ENCODE assay signal across 8 cellular contexts in genomic region chr12:104957388-104958008, GRCh38. TPM values are rescaled to one million over a fixed set of nuclear protein-coding genes. Genes with fewer than 3 reads are reported as not detected.
DNase-seq lines count a peak whose midpoint lies in the region; FAIRE-seq and TF ChIP-seq lines count a peak whose summit lies in the region.

No MANE protein-coding gene starts in this region.

- H3K27ac Mint-ChIP-seq in endothelial cell (ENCODE audit: unreplicated experiment): no peak overlapping the region
- peak overlapping the region in 2 of 3 experiments; percentile 45 to 92 for H3K27ac Mint-ChIP-seq in nephron

- H3K4me3 Mint-ChIP-seq in endothelial cell (ENCODE audit: unreplicated experiment) (peak overlapping the region; percentile 88), nephron (peak overlapping the region; percentile 82 to 98 (median 93))

- H3K9ac ChIP-seq in HUES64 (ENCODE audit: low read depth, low read length): peak overlapping the region; percentile 64

- DNase-seq in Ammon's horn (ENCODE audit: low spot score) (peak; percentile 40), GM19239 (ENCODE audit: insufficient read length, low spot score) (peak; percentile 17), endothelial cell (ENCODE audit: low spot score) (no peak), mucosa of gallbladder (ENCODE audit: low spot score) (no peak)
- DNase-seq in activated CD4-positive, alpha-beta T cell treated with anti-CD3 and anti-CD28 coated beads, Interleukin-2, amount 50 U/mL, for 1 hour: peak; percentile 37

- peak; percentile 52 for FAIRE-seq in GM19239 (lab: Jason Lieb, UNC)

- 0 out of 2 replicates have a peak, but pooled peaks cover 4% of the 10 kb centered on the region for H3K4me1 ChIP-seq in HUES64 (ENCODE audit: insufficient read depth, low read length)
- H3K4me1 ChIP-seq in urinary bladder (ENCODE audit: insufficient read depth): peaks cover 2% of the 10 kb centered on the region

- peak overlapping the region; percentile 89 for H3K4me3 ChIP-seq in HUES64 (ENCODE audit: low read length)
- H3K4me3 ChIP-seq in urinary bladder (ENCODE audit: low read depth, low read length): peak overlapping the region; percentile 50

- H3K27me3 Mint-ChIP-seq in endothelial cell (ENCODE audit: unreplicated experiment) (peaks cover 5% of the 10 kb centered on the region), nephron (ENCODE audit: low read depth) (peaks cover 46% of the 10 kb centered on the region)

- H3K36me3 ChIP-seq in HUES64 (ENCODE audit: insufficient read depth, low read length) (no peaks in the 10 kb centered on the region), urinary bladder (ENCODE audit: insufficient read depth) (no peaks in the 10 kb centered on the region)

- TF ChIP-seq CTCF in endothelial cell (IDR thresholded peaks at IDR 0.05; ENCODE audit: unreplicated experiment) (no peak), nephron (IDR thresholded peaks at IDR 0.05; ENCODE audit: unreplicated experiment in 3 of 3) (no peak)

- no peak overlapping the region for H3K27ac ChIP-seq in HUES64 (ENCODE audit: low read depth, low read length)
- no peak overlapping the region for H3K27ac ChIP-seq in urinary bladder (ENCODE audit: low read depth)

- H3K4me1 Mint-ChIP-seq in endothelial cell (ENCODE audit: unreplicated experiment): no peaks in the 10 kb centered on the region
- peaks cover 28% of the 10 kb centered on the region for H3K4me1 Mint-ChIP-seq in nephron

- peaks cover 36% of the 10 kb centered on the region for H3K27me3 ChIP-seq in HUES64 (ENCODE audit: insufficient read depth, low read length)

- H3K9me3 Mint-ChIP-seq in endothelial cell (ENCODE audit: unreplicated experiment) (no peaks in the 10 kb centered on the region), nephron (no peaks in the 10 kb centered on the region)

- H3K36me3 Mint-ChIP-seq in endothelial cell (ENCODE audit: low read depth, unreplicated experiment) (no peaks in the 10 kb centered on the region), nephron (ENCODE audit: low read depth) (no peaks in the 10 kb centered on the region)

- no peaks in the 10 kb centered on the region for H3K9me3 ChIP-seq in HUES64 (ENCODE audit: insufficient read depth, low read depth, low read length)

- WGBS in HUES64: 1% methylated on average over 35 of the region's 37 CpGs
- 3% methylated on average over 37 of the region's 37 CpGs for WGBS in urinary bladder

RNA-seq across cellular contexts. Expression of gene SLC41A2, which starts 0.6 kb away (rescaled TPM):
- polyA plus RNA-seq in HUES64 (2013, experiment 1 of 2): 1.1 TPM
- 3.6 TPM for polyA plus RNA-seq in HUES64 (2013, experiment 2 of 2)
- total RNA-seq in endothelial cell (ENCODE audit: unreplicated experiment) (2.5 TPM), urinary bladder (27.5 TPM), mucosa of gallbladder (74.6 TPM)
- polyA plus RNA-seq in urinary bladder: 3.3 TPM

RNA-seq across cellular contexts. Expression of gene NOPCHAP1, which starts 28.6 kb away (rescaled TPM):
- 39.6 TPM for polyA plus RNA-seq in HUES64 (2013, experiment 1 of 2)
- 44.6 TPM for polyA plus RNA-seq in HUES64 (2013, experiment 2 of 2)
- 14.3 TPM for total RNA-seq in endothelial cell (ENCODE audit: unreplicated experiment)
- total RNA-seq in urinary bladder: 7.2 TPM
- 6.1 TPM for polyA plus RNA-seq in urinary bladder
- 9.8 TPM for total RNA-seq in mucosa of gallbladder

Comparison
In these comparisons a context has a peak if more than half of its experiments do, and no peak if none do; other contexts are left out.
1. DNase-seq: peak in Ammon's horn (single experiment), GM19239 (single experiment) and activated CD4-positive, alpha-beta T cell treated with anti-CD3 and anti-CD28 coated beads, Interleukin-2, amount 50 U/mL, for 1 hour (single experiment); none in endothelial cell (single experiment) and mucosa of gallbladder (single experiment).